ENCODE assay signal across 2 cellular contexts in genomic region chr16:9097266-9098219, GRCh38.
TF ChIP-seq lines count a peak whose summit lies in the region.

No MANE protein-coding gene starts in this region.

TF ChIP-seq in IMR-90, 13 proteins besides CTCF, POLR2A, EP300 and RAD21:
- TF ChIP-seq CHD1 (IDR thresholded peaks at IDR 0.05; ENCODE audit: low read depth, low read length) (no peak), ELK1 (IDR thresholded peaks at IDR 0.05; ENCODE audit: borderline replicate concordance, low read depth, low read length) (no peak), MXI1 (IDR thresholded peaks at IDR 0.05; ENCODE audit: borderline replicate concordance, low read depth, low read length) (no peak), MAFK (IDR thresholded peaks at IDR 0.05; ENCODE audit: low read depth, low read length) (no peak), RCOR1 (IDR thresholded peaks at IDR 0.05; ENCODE audit: insufficient replicate concordance, low read length) (no peak), SMC3 (IDR thresholded peaks at IDR 0.05; ENCODE audit: low read depth, low read length) (no peak), CEBPB (IDR thresholded peaks at IDR 0.05; ENCODE audit: low read depth, low read length) (no peak), FOS (IDR thresholded peaks at IDR 0.05; ENCODE audit: low read depth, low read length) (no peak), MAZ (IDR thresholded peaks at IDR 0.05; ENCODE audit: borderline replicate concordance, low read depth, low read length) (no peak), RFX5 (IDR thresholded peaks at IDR 0.05; ENCODE audit: low read depth, low read length) (no peak), NFE2L2 (IDR thresholded peaks at IDR 0.05; ENCODE audit: low read depth, low read length) (no peak), USF2 (IDR thresholded peaks at IDR 0.05; ENCODE audit: low read depth, low read length) (no peak), BHLHE40 (IDR thresholded peaks at IDR 0.05; ENCODE audit: low read depth, low read length) (no peak)

TF ChIP-seq in K562, 482 proteins besides CTCF, POLR2A, EP300 and RAD21:
- TF ChIP-seq SMAD1 (IDR thresholded peaks at IDR 0.05; ENCODE audit: low read depth, low read length, partially characterized antibody) (no peak), STAG1 (CRISPR knock-in tag; IDR thresholded peaks at IDR 0.05; ENCODE audit: borderline replicate concordance) (no peak), EP400 (IDR thresholded peaks at IDR 0.05) (no peak), ZNF3 (CRISPR knock-in tag; IDR thresholded peaks at IDR 0.05) (no peak), ZNF699 (CRISPR knock-in tag; IDR thresholded peaks at IDR 0.05; ENCODE audit: insufficient replicate concordance) (no peak), CHD2 (IDR thresholded peaks at IDR 0.05; ENCODE audit: low read depth, low read length) (no peak)
